ENCODE assay signal across 8 cellular contexts in genomic region chr7:134458341-134458805, GRCh38. TPM values are rescaled to one million over a fixed set of nuclear protein-coding genes. Genes with fewer than 3 reads are reported as not detected.
DNase-seq lines count a peak whose midpoint lies in the region; ATAC-seq, FAIRE-seq and TF ChIP-seq lines count a peak whose summit lies in the region.

No MANE protein-coding gene starts in this region.

- no peak for DNase-seq in Panc1 (ENCODE audit: low read depth, low spot score)
- DNase-seq in activated effector memory CD4-positive, alpha-beta T cell treated with anti-CD3 and anti-CD28 coated beads, Interleukin-2, amount 50 U/mL, for 16 hours: peak; percentile 83
- DNase-seq in frontal cortex (ENCODE audit: low spot score in 2 of 2): peak; percentile 51 to 65
- DNase-seq in occipital lobe (lab: John Stamatoyannopoulos, UW): peak; percentile 42
- no peak for DNase-seq in thoracic aorta (ENCODE audit: low spot score)

- in situ Hi-C loops in Panc1 (cut with HindIII; ENCODE audit: low pct_unique_long_range_greater_than_20kb, low sequenced_read_pairs): no loop called here

- TF ChIP-seq CTCF in Panc1 (IDR thresholded peaks at IDR 0.05) (peak; percentile 36; the same call in 1 of the 2 replicates), thoracic aorta (IDR thresholded peaks at IDR 0.05) (peak; percentile 40)

- H3K27ac ChIP-seq in BLaER1: peak overlapping the region; percentile 90
- peak overlapping the region; percentile 49 for H3K27ac ChIP-seq in Panc1 (ENCODE audit: low read length)
- peak overlapping the region; percentile 79 to 90 for H3K27ac ChIP-seq in thoracic aorta

- BruUV-seq in Panc1 (replicated peaks; lab: Mats Ljungman, UMichigan): no TSS peak

- H3K9me3 ChIP-seq in BLaER1 (peaks cover 9% of the 10 kb centered on the region), Panc1 (ENCODE audit: control insufficient read depth, insufficient read depth, low read depth, low read length) (no peaks in the 10 kb centered on the region), thoracic aorta (no peaks in the 10 kb centered on the region)

- H3K36me3 ChIP-seq in BLaER1 (peaks cover 18% of the 10 kb centered on the region), Panc1 (ENCODE audit: control insufficient read depth, insufficient read depth, low read length) (no peaks in the 10 kb centered on the region), thoracic aorta (no peaks in the 10 kb centered on the region)

- POLR2A ChIA-PET in Panc1 (lab: Charles Lee): no interaction called here

- H3K4me1 ChIP-seq in BLaER1 (peaks cover 62% of the 10 kb centered on the region), Panc1 (ENCODE audit: control insufficient read depth, insufficient read depth, low read length) (peaks cover 6% of the 10 kb centered on the region; the same call in 1 of the 2 replicates), thoracic aorta (ENCODE audit: control insufficient read depth in 1 of 2, low read depth in 2 of 2) (peaks cover 9 to 40% of the 10 kb centered on the region in 2 donors)

- intact Hi-C loops in Panc1 (cut with micrococcal nuclease; ENCODE audit: unreplicated experiment): no loop called here

- CTCF ChIA-PET in Panc1 (lab: Charles Lee): interaction anchor here (0.6 to 1.5 kb wide), 2 partner anchors 23 to 26 kb away, joined by 3 to 6 read pairs; no protein-coding TSS in a partner anchor

- H3K27me3 ChIP-seq in BLaER1 (no peaks in the 10 kb centered on the region), Panc1 (ENCODE audit: control insufficient read depth, insufficient read depth, low read length) (no peaks in the 10 kb centered on the region), thoracic aorta (replicated peaks; ENCODE audit: insufficient read depth) (no peaks in the 10 kb centered on the region)

- H3K4me3 ChIP-seq in BLaER1 (peak overlapping the region; percentile 97), Panc1 (ENCODE audit: low read depth in 2 of 2, low read length in 2 of 2) (peak overlapping the region; percentile 74 to 80), thoracic aorta (peak overlapping the region; percentile 92)

- peak overlapping the region; percentile 93 for H3K4me2 ChIP-seq in BLaER1

- peak overlapping the region; percentile 90 for H3K9ac ChIP-seq in BLaER1

- H4K20me1 ChIP-seq in BLaER1: peaks cover 31% of the 10 kb centered on the region

- ATAC-seq in GM19025 (IDR thresholded peaks at IDR 0.05; ENCODE audit: low read depth, unreplicated experiment) (peak; percentile 31), HG03196 (IDR thresholded peaks at IDR 0.05; ENCODE audit: unreplicated experiment) (peak; percentile 47), Panc1 (peak; percentile 76), thoracic aorta (ENCODE audit: insufficient number of reproducible peaks, low FRiP score, low read depth) (peak; percentile 43)

- FAIRE-seq in frontal cortex (lab: Jason Lieb, UNC): no peak

RNA-seq across cellular contexts. Expression of gene AKR1B1, which starts 0.5 kb away (rescaled TPM):
- 83.2 TPM for total RNA-seq in Panc1 (2021; ENCODE audit: unreplicated experiment)
- polyA plus RNA-seq in Panc1 (2012; ENCODE audit: insufficient read length): 113 TPM
- total RNA-seq in frontal cortex: 49.3 TPM
- 29.6 TPM for total RNA-seq in occipital lobe
- total RNA-seq in thoracic aorta: 100 to 1,000 TPM in 1 of 2 donors, 10 to 100 TPM in 1; 97.4 to 116 TPM

Comparison
In these comparisons a context has a peak if more than half of its experiments do, and no peak if none do; other contexts are left out.
1. DNase-seq: peak in activated effector memory CD4-positive, alpha-beta T cell treated with anti-CD3 and anti-CD28 coated beads, Interleukin-2, amount 50 U/mL, for 16 hours (single experiment), frontal cortex (2 of 2) and occipital lobe (single experiment); none in Panc1 (single experiment) and thoracic aorta (single experiment).
2. Peak in every context shown above with its lines, with median percentiles within 50 percentile points of each other: H3K27ac ChIP-seq, H3K4me3 ChIP-seq and ATAC-seq.